In genomic region chr19:53792721-53793433, GRCh38 we compare ENCODE assay signal across 1 cellular context.
TF ChIP-seq lines count a peak whose summit lies in the region.

No MANE protein-coding gene starts in this region.

TF ChIP-seq in H1, 55 proteins besides CTCF, POLR2A, EP300 and RAD21 (continued from another document):
- peak in 1 of 2 experiments; percentile 77; a peak in 2 of 4 replicates for TF ChIP-seq SIN3A (conservative IDR thresholded peaks at IDR 0.05 in 1 of 2, IDR thresholded peaks at IDR 0.05 in 1 of 2; ENCODE audit: low read depth in 1 of 2, low read length in 2 of 2)
- TF ChIP-seq TAF7 (optimal IDR thresholded peaks at IDR 0.05; ENCODE audit: borderline replicate concordance, low read depth, low read length), result peak; percentile 46
- TF ChIP-seq SP2 (IDR thresholded peaks at IDR 0.05; ENCODE audit: low read length), result no peak
- TF ChIP-seq ASH2L (IDR thresholded peaks at IDR 0.05; ENCODE audit: low read length), result peak; percentile 26
- no peak for TF ChIP-seq CHD1 (IDR thresholded peaks at IDR 0.05; ENCODE audit: low read depth, low read length)
- TF ChIP-seq RXRA (IDR thresholded peaks at IDR 0.05; ENCODE audit: insufficient read depth, low read depth, low read length), result 0 out of 2 replicates have a peak, but pooled peaks have one; percentile 11
- peak; percentile 33; the same call in 1 of the 2 replicates for TF ChIP-seq TBP (IDR thresholded peaks at IDR 0.05; ENCODE audit: low read depth, low read length)
- peak; percentile 26 for TF ChIP-seq CTBP2 (IDR thresholded peaks at IDR 0.05; ENCODE audit: borderline replicate concordance, insufficient read depth, insufficient read length, low read length)
- TF ChIP-seq E2F6 (IDR thresholded peaks at IDR 0.05), result no peak; the same call in 1 of the 2 replicates
- no peak for TF ChIP-seq FOSL1 (IDR thresholded peaks at IDR 0.05; ENCODE audit: insufficient read depth, low read depth, low read length)
- TF ChIP-seq TEAD4 (IDR thresholded peaks at IDR 0.05; ENCODE audit: low read depth, low read length), result peak; percentile 95
